26 cellular contexts compared by ENCODE assay signal in genomic region chr1:195894411-195894810, GRCh38.
A peak's percentile ranks its signal among the peaks of the same experiment; 100 is the strongest.
DNase-seq lines count a peak whose midpoint lies in the region; ATAC-seq, FAIRE-seq and TF ChIP-seq lines count a peak whose summit lies in the region.
"Had no signal": no experiment of that assay in that cellular context is flagged by ENCODE, and none has a peak within 500 bp of the region (broad histone marks: within the 10 kb centered on the region; RNA-seq: fewer than 3 reads in every experiment).

No MANE protein-coding gene starts in this region.

- ATAC-seq in K562: no peak; the same call in 2 of the 3 replicates
- ATAC-seq in left ventricle myocardium superior: peak; percentile 86
- no peak for ATAC-seq in stimulated activated naive B cell treated with anti-CD40 and anti-IgM and Interleukin-4, amounts not matched to agents 10 μg/mL and 1 μg/mL and 100 μg/mL, for 72 hours (replicated peaks)

- FAIRE-seq in K562 (lab: Jason Lieb, UNC): no peak
- FAIRE-seq: colon, frontal cortex, GM19239 had no signal

- H3K9me3 ChIP-seq in NT2/D1 (ENCODE audit: insufficient read depth, low read length): no peaks in the 10 kb centered on the region
- H3K9me3 ChIP-seq in K562 (replicated peaks; ENCODE audit: control insufficient read depth, insufficient read depth, low read depth, low read length): no peaks in the 10 kb centered on the region; the same call in 1 of the 2 replicates
- H3K9me3 ChIP-seq in skeletal muscle satellite cell (replicated peaks; ENCODE audit: low read length): no peaks in the 10 kb centered on the region
- H3K9me3 ChIP-seq: Caco-2 had no signal

- H3K36me3 ChIP-seq in NT2/D1 (ENCODE audit: insufficient read depth, insufficient read length, low read length) (no peaks in the 10 kb centered on the region), K562 (ENCODE audit: control insufficient read depth, insufficient read depth, low read length) (no peaks in the 10 kb centered on the region), skeletal muscle satellite cell (ENCODE audit: insufficient read depth, low read length) (no peaks in the 10 kb centered on the region)
- H3K36me3 ChIP-seq: brain microvascular endothelial cell had no signal

- H3K27ac Mint-ChIP-seq in stimulated activated naive B cell treated with anti-CD40 and anti-IgM and Interleukin-4, amounts not matched to agents 10 μg/mL and 1 μg/mL and 100 μg/mL, for 72 hours: no peak overlapping the region
- H3K27ac Mint-ChIP-seq: activated naive CD8-positive, alpha-beta T cell treated with anti-CD3 and anti-CD28 coated beads for 36 hours; progenitor cell of endocrine pancreas had no signal

- 0% methylated on average over 1 of the region's 1 CpG for WGBS in K562 (ENCODE audit: insufficient coverage, low coverage, missing lambda C conversion rate)

- TF ChIP-seq RAD21 in K562 (CRISPR knock-in tag; conservative IDR thresholded peaks at IDR 0.05 in 1 of 2, IDR thresholded peaks at IDR 0.05 in 1 of 2): no peak

- H3K27ac ChIP-seq in K562 (ENCODE audit: extremely low read depth, low read depth, low read length): no peak overlapping the region
- H3K27ac ChIP-seq: brain microvascular endothelial cell had no signal

- H3K27me3 Mint-ChIP-seq in stimulated activated naive B cell treated with anti-CD40 and anti-IgM and Interleukin-4, amounts not matched to agents 10 μg/mL and 1 μg/mL and 100 μg/mL, for 72 hours: no peaks in the 10 kb centered on the region
- H3K27me3 Mint-ChIP-seq: activated naive CD8-positive, alpha-beta T cell treated with anti-CD3 and anti-CD28 coated beads for 36 hours; progenitor cell of endocrine pancreas had no signal

- no peak for TF ChIP-seq CTCF in K562 (IDR thresholded peaks at IDR 0.05 in 2 of 3, conservative IDR thresholded peaks at IDR 0.05 in 1 of 3; ENCODE audit: insufficient read depth in 2 of 3, low read depth in 1 of 3, low read length in 3 of 3)

- POLR2A ChIA-PET in K562 (lab: Yijun Ruan, JAX): interaction anchor here (1.1 kb wide), 1 partner anchor 8 kb away, joined by 4 read pairs; no protein-coding TSS in a partner anchor

- no TSS peak for BruUV-seq in K562 (replicated peaks; lab: Mats Ljungman, UMichigan)

- in situ Hi-C loops in K562 (cut with MboI): loop anchor here (25.0 kb wide), 1 partner anchor 768 kb away; the partner anchor contains the start of gene CFH

- no peaks in the 10 kb centered on the region for H3K4me1 ChIP-seq in NT2/D1 (ENCODE audit: insufficient read depth, insufficient read length)
- peaks cover 0 to 6% of the 10 kb centered on the region in 2 experiments; a peak in 2 of 5 replicates for H3K4me1 ChIP-seq in K562 (replicated peaks in 1 of 2; ENCODE audit: control insufficient read depth in 2 of 2, insufficient read depth in 2 of 2, low read length in 2 of 2)
- peaks cover 9% of the 10 kb centered on the region for H3K4me1 ChIP-seq in skeletal muscle satellite cell (ENCODE audit: control insufficient read depth, insufficient read depth, low read length)
- H3K4me1 ChIP-seq: Caco-2 had no signal

- H3K4me2 ChIP-seq in K562 (ENCODE audit: insufficient read depth, low read length): no peak overlapping the region
- peak overlapping the region; percentile 12 for H3K4me2 ChIP-seq in skeletal muscle satellite cell (ENCODE audit: low read length)
- H3K4me2 ChIP-seq: smooth muscle cell had no signal

- peaks cover 0 to 4% of the 10 kb centered on the region in 2 donors for H3K9me3 Mint-ChIP-seq in stimulated activated naive B cell treated with anti-CD40 and anti-IgM and Interleukin-4, amounts not matched to agents 10 μg/mL and 1 μg/mL and 100 μg/mL, for 72 hours

- H3K27me3 ChIP-seq in NT2/D1 (ENCODE audit: insufficient read depth, insufficient read length) (no peaks in the 10 kb centered on the region), K562 (ENCODE audit: control insufficient read depth in 2 of 2, insufficient read depth in 2 of 2, low read length in 2 of 2) (no peaks in the 10 kb centered on the region), skeletal muscle satellite cell (ENCODE audit: control insufficient read depth, insufficient read depth, low read length) (no peaks in the 10 kb centered on the region)
- H3K27me3 ChIP-seq: brain microvascular endothelial cell had no signal

- no peak overlapping the region for H3K4me3 ChIP-seq in NT2/D1 (ENCODE audit: insufficient read length, low read depth)
- no peak overlapping the region for H3K4me3 ChIP-seq in K562
- no peak overlapping the region for H3K4me3 ChIP-seq in skeletal muscle satellite cell (ENCODE audit: low read length)
- H3K4me3 ChIP-seq: smooth muscle cell had no signal

- H3K4me1 Mint-ChIP-seq in stimulated activated naive B cell treated with anti-CD40 and anti-IgM and Interleukin-4, amounts not matched to agents 10 μg/mL and 1 μg/mL and 100 μg/mL, for 72 hours: no peaks in the 10 kb centered on the region
- H3K4me1 Mint-ChIP-seq: activated naive CD8-positive, alpha-beta T cell treated with anti-CD3 and anti-CD28 coated beads for 36 hours had no signal

- H3K4me3 Mint-ChIP-seq in stimulated activated naive B cell treated with anti-CD40 and anti-IgM and Interleukin-4, amounts not matched to agents 10 μg/mL and 1 μg/mL and 100 μg/mL, for 72 hours: no peak overlapping the region
- H3K4me3 Mint-ChIP-seq: activated naive CD8-positive, alpha-beta T cell treated with anti-CD3 and anti-CD28 coated beads for 36 hours had no signal

- no peaks in the 10 kb centered on the region for H3K9me1 ChIP-seq in K562 (ENCODE audit: control insufficient read depth, insufficient read depth, low read length)

- TF ChIP-seq POLR2A in K562 (conservative IDR thresholded peaks at IDR 0.05): no peak

- intact Hi-C loops in K562 (cut with micrococcal nuclease) (no loop called here), left ventricle myocardium superior (cut with micrococcal nuclease) (no loop called here)

- CTCF ChIA-PET in K562 (lab: Yijun Ruan, JAX; ENCODE audit: low intra/inter-chr PET ratio): no interaction called here

- H2AFZ ChIP-seq in K562 (ENCODE audit: low read depth, low read length): peak overlapping the region; percentile 48

- H4K20me1 ChIP-seq in K562 (replicated peaks; ENCODE audit: control insufficient read depth, insufficient read depth, low read length): no peaks in the 10 kb centered on the region

- no peaks in the 10 kb centered on the region for H3K79me2 ChIP-seq in K562 (ENCODE audit: control insufficient read depth, insufficient read depth, low read length)

- no peak overlapping the region for H3K9ac ChIP-seq in NT2/D1 (ENCODE audit: insufficient read length, low read depth)
- no peak overlapping the region for H3K9ac ChIP-seq in K562 (ENCODE audit: insufficient read depth in 1 of 2, low read depth in 2 of 2, low read length in 2 of 2)
- no peak overlapping the region for H3K9ac ChIP-seq in skeletal muscle satellite cell (ENCODE audit: low read depth, low read length)

- DNase-seq in NT2/D1 (ENCODE audit: low read depth, low spot score): peak; percentile 48
- DNase-seq in K562 (ENCODE audit: extremely low read depth in 1 of 4, low spot score in 3 of 4): no peak
- no peak for DNase-seq in left ventricle myocardium superior
- no peak for DNase-seq in NCI-H146 treated with DMSO at 0.1 percent for 48 hours (lab: John Stamatoyannopoulos, UW; ENCODE audit: unreplicated experiment)
- DNase-seq in HuH-7 (ENCODE audit: low spot score): no peak
- DNase-seq in stimulated activated naive B cell treated with anti-CD40 and anti-IgM and Interleukin-4, amounts not matched to agents 10 μg/mL and 1 μg/mL and 100 μg/mL, for 72 hours: no peak
- DNase-seq: activated CD4-positive, alpha-beta T cell treated with anti-CD3 and anti-CD28 coated beads, Interleukin-2, amount 50 U/mL, for 48 hours; activated effector memory CD4-positive, alpha-beta T cell treated with Interleukin-2 at 50 U/mL for 16 hours; activated naive CD8-positive, alpha-beta T cell treated with anti-CD3 and anti-CD28 coated beads for 36 hours; brain microvascular endothelial cell; C1 segment of cervical spinal cord; Caco-2; DND-41; effector CD8-positive, alpha-beta T cell; hypothalamus; NCI-H1105; NCI-H2029 treated with DMSO at 0.1 percent for 48 hours; NCI-H446; SHP77; stimulated activated CD4-positive, alpha-beta T cell treated with anti-CD3 and anti-CD28 coated beads, Interleukin-2, amount 100 ng/mL, for 24 hours had no signal

- no peak for TF ChIP-seq EP300 in K562 (IDR thresholded peaks at IDR 0.05; ENCODE audit: low read length)

- H3K36me3 Mint-ChIP-seq in stimulated activated naive B cell treated with anti-CD40 and anti-IgM and Interleukin-4, amounts not matched to agents 10 μg/mL and 1 μg/mL and 100 μg/mL, for 72 hours: no peaks in the 10 kb centered on the region
- H3K36me3 Mint-ChIP-seq: activated naive CD8-positive, alpha-beta T cell treated with anti-CD3 and anti-CD28 coated beads for 36 hours had no signal

TF ChIP-seq in K562, 482 proteins besides CTCF, POLR2A, EP300 and RAD21 (continues in another document):
- TF ChIP-seq XRCC3 (IDR thresholded peaks at IDR 0.05) (no peak), FIP1L1 (IDR thresholded peaks at IDR 0.05; ENCODE audit: low read depth, low read length, poor library complexity, severe bottlenecking) (no peak), NFE2L1 (tag; IDR thresholded peaks at IDR 0.05; ENCODE audit: borderline replicate concordance, low read depth) (no peak), ZKSCAN8 (CRISPR knock-in tag; IDR thresholded peaks at IDR 0.05) (no peak), HMBOX1 (IDR thresholded peaks at IDR 0.05) (no peak), ZBTB1 (CRISPR knock-in tag; IDR thresholded peaks at IDR 0.05; ENCODE audit: borderline replicate concordance, low read depth) (no peak)
